In genomic region chr1:152189657-152190442, GRCh38 we compare ENCODE assay signal across 8 cellular contexts. TPM values are rescaled to one million over a fixed set of nuclear protein-coding genes. Genes with fewer than 3 reads are reported as not detected.
DNase-seq lines count a peak whose midpoint lies in the region; ATAC-seq and TF ChIP-seq lines count a peak whose summit lies in the region.

No MANE protein-coding gene starts in this region.

- H3K27ac ChIP-seq in heart left ventricle (peak overlapping the region in 4 of 12 donors; percentile 43 to 73 (median 54)), rectal smooth muscle tissue (ENCODE audit: low read depth, low read length) (no peak overlapping the region)

- H3K4me1 ChIP-seq in heart left ventricle = peaks cover 0 to 10% (median 0%) of the 10 kb centered on the region in 12 donors
- peaks cover 2% of the 10 kb centered on the region for H3K4me1 ChIP-seq in rectal smooth muscle tissue (ENCODE audit: control insufficient read depth, insufficient read depth, low read length)

- TF ChIP-seq RAD21 in Ishikawa (IDR thresholded peaks at IDR 0.05; ENCODE audit: low read depth) = peak; percentile 80

- peak overlapping the region in 11 of 12 donors; percentile 33 to 80 (median 58) for H3K4me3 ChIP-seq in heart left ventricle
- H3K4me3 ChIP-seq in rectal smooth muscle tissue (ENCODE audit: low read length) = peak overlapping the region; percentile 63

- ATAC-seq in activated naive CD4-positive, alpha-beta T cell treated with anti-CD3 and anti-CD28 coated beads, Interleukin-2, amount 50 U/mL, for 72 hours = peak; percentile 62 to 63
- ATAC-seq in heart left ventricle (peak in 3 of 4 donors; percentile 56 to 80 (median 58)), GM18505 (IDR thresholded peaks at IDR 0.05; ENCODE audit: unreplicated experiment) (no peak)

- no peaks in the 10 kb centered on the region for H3K36me3 ChIP-seq in heart left ventricle
- H3K36me3 ChIP-seq in rectal smooth muscle tissue (ENCODE audit: control insufficient read depth, insufficient read depth, low read length) = no peaks in the 10 kb centered on the region

- H3K9me3 Mint-ChIP-seq in activated naive CD4-positive, alpha-beta T cell treated with anti-CD3 and anti-CD28 coated beads, Interleukin-2, amount 50 U/mL, for 72 hours = no peaks in the 10 kb centered on the region

- H3K9ac ChIP-seq in rectal smooth muscle tissue (ENCODE audit: low read length) = no peak overlapping the region

- TF ChIP-seq EP300 in Ishikawa (IDR thresholded peaks at IDR 0.05; ENCODE audit: borderline replicate concordance) = no peak

- DNase-seq in EH (ENCODE audit: low read depth) = peak; percentile 75
- peak; percentile 74 for DNase-seq in SKM-1 (lab: John Stamatoyannopoulos, UW; ENCODE audit: unreplicated experiment)
- DNase-seq in activated naive CD4-positive, alpha-beta T cell treated with anti-CD3 and anti-CD28 coated beads, Interleukin-2, amount 50 U/mL, for 72 hours (ENCODE audit: low spot score in 2 of 2) = peak; percentile 59 to 68
- DNase-seq in heart left ventricle = peak; percentile 42 to 71 (median 57)
- peak; percentile 59 for DNase-seq in ureter (ENCODE audit: low spot score)

- 20 to 23% (median 22%) methylated on average over 9 of the region's 9 CpGs for WGBS in heart left ventricle, 4 donors

- TF ChIP-seq POLR2A in heart left ventricle (IDR thresholded peaks at IDR 0.05) = no peak
- TF ChIP-seq POLR2A in GM18505 (IDR thresholded peaks at IDR 0.05; ENCODE audit: borderline replicate concordance, extremely low read depth, insufficient read depth, insufficient read length) = no peak

- H3K27ac Mint-ChIP-seq in activated naive CD4-positive, alpha-beta T cell treated with anti-CD3 and anti-CD28 coated beads, Interleukin-2, amount 50 U/mL, for 72 hours = peak overlapping the region in 1 of 2 donors; percentile 81

- H3K36me3 Mint-ChIP-seq in activated naive CD4-positive, alpha-beta T cell treated with anti-CD3 and anti-CD28 coated beads, Interleukin-2, amount 50 U/mL, for 72 hours = no peaks in the 10 kb centered on the region

- H3K9me3 ChIP-seq in heart left ventricle = peaks cover 0 to 2% (median 0%) of the 10 kb centered on the region in 12 donors

- intact Hi-C loops in heart left ventricle (cut with DNase I) = loop anchor here (1.0 to 10.0 kb wide), 11 partner anchors 48 to 271 kb away; no protein-coding TSS in a partner anchor

- H3K27me3 ChIP-seq in heart left ventricle = peaks cover 0 to under 1% (median 0%) of the 10 kb centered on the region in 9 donors
- H3K27me3 ChIP-seq in rectal smooth muscle tissue (ENCODE audit: control insufficient read depth, insufficient read depth, low read length) = no peaks in the 10 kb centered on the region

- peak; percentile 56 to 85 (median 71) for TF ChIP-seq CTCF in heart left ventricle (IDR thresholded peaks at IDR 0.05)

TF ChIP-seq in Ishikawa, 13 proteins besides CTCF, POLR2A, EP300 and RAD21:
- TF ChIP-seq CREB1 (IDR thresholded peaks at IDR 0.05; ENCODE audit: low read depth) (no peak), EGR1 (IDR thresholded peaks at IDR 0.05) (no peak), TCF12 (IDR thresholded peaks at IDR 0.05; ENCODE audit: low read depth) (no peak), FOXM1 (IDR thresholded peaks at IDR 0.05; ENCODE audit: borderline replicate concordance, low read depth) (no peak), TAF1 (IDR thresholded peaks at IDR 0.05; ENCODE audit: low read depth) (no peak), NFIC (IDR thresholded peaks at IDR 0.05) (no peak), CEBPB (IDR thresholded peaks at IDR 0.05) (no peak), TEAD4 (IDR thresholded peaks at IDR 0.05) (no peak), REST (IDR thresholded peaks at IDR 0.05; ENCODE audit: low read depth) (no peak), ZBTB7A (IDR thresholded peaks at IDR 0.05; ENCODE audit: low read depth) (no peak), YY1 (IDR thresholded peaks at IDR 0.05; ENCODE audit: low read depth) (no peak)
- TF ChIP-seq, protein P1, sequence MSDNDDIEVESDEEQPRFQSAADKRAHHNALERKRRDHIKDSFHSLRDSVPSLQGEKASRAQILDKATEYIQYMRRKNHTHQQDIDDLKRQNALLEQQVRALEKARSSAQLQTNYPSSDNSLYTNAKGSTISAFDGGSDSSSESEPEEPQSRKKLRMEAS (IDR thresholded peaks at IDR 0.05) = no peak
- TF ChIP-seq, protein P2, sequence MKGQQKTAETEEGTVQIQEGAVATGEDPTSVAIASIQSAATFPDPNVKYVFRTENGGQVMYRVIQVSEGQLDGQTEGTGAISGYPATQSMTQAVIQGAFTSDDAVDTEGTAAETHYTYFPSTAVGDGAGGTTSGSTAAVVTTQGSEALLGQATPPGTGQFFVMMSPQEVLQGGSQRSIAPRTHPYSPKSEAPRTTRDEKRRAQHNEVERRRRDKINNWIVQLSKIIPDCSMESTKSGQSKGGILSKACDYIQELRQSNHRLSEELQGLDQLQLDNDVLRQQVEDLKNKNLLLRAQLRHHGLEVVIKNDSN (IDR thresholded peaks at IDR 0.05) = no peak

RNA-seq across cellular contexts. Expression of gene RPTN, which starts 30.8 kb away (rescaled TPM):
- total RNA-seq in activated naive CD4-positive, alpha-beta T cell treated with anti-CD3 and anti-CD28 coated beads, Interleukin-2, amount 50 U/mL, for 72 hours = not detected
- total RNA-seq in heart left ventricle (not detected), ureter (not detected)
- not detected for polyA plus RNA-seq in heart left ventricle

RNA-seq across cellular contexts. Expression of gene HRNR, which starts 34.1 kb away (rescaled TPM):
- not detected for total RNA-seq in activated naive CD4-positive, alpha-beta T cell treated with anti-CD3 and anti-CD28 coated beads, Interleukin-2, amount 50 U/mL, for 72 hours
- total RNA-seq in heart left ventricle (not detected), ureter (not detected)
- polyA plus RNA-seq in heart left ventricle = under 1 TPM in 1 of 2 donors, not detected in 1; 0.04 TPM
